Comparison of ENCODE assay signal across 34 cellular contexts in the genomic region with DNA sequence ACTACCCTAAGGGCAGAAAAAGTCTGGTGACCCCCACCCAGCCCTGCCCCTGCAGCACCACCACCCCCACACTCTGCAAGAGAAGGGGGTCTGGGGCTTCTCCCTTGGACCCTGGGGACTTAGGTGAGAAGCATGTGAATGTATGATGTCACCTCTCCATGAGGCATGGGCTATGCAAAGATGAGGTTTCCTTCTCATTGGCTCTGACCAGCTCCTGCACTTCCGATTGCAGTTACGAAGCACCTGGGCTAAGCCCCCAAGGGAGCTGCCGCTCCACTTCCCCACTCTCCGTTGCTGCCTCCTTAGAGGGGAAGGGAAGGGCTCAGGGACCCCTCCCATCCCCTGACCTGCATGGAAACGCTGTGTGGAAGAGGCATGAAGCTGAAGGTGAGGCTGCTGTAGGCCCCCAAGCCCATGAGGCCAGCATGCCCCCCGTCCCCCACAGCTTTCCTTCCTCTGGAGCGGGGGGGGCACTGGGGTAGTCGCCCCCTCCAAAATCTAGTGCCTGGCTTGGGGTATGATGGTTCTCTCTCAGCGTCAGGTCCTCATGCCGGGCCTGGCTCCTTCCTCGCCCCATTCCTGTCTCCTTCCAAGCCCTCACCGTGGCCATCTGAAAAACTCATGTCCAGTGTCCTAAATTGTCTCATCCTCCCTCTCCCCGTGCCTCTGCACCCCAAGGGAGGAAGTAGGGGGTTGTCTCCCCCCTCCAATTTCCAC. TPM values are rescaled to one million over a fixed set of nuclear protein-coding genes. Genes with fewer than 3 reads are reported as not detected.
A peak's percentile ranks its signal among the peaks of the same experiment; 100 is the strongest.
DNase-seq lines count a peak whose midpoint lies in the region; ATAC-seq, FAIRE-seq and TF ChIP-seq lines count a peak whose summit lies in the region.
"Had no signal": no experiment of that assay in that cellular context is flagged by ENCODE, and none has a peak within 500 bp of the region (broad histone marks: within the 10 kb centered on the region; RNA-seq: fewer than 3 reads in every experiment).

No MANE protein-coding gene starts in this region.

- intact Hi-C loops in Calu3 (cut with micrococcal nuclease; ENCODE audit: unreplicated experiment): loop anchor here (10.0 kb wide), 1 partner anchor 117 kb away; a partner anchor contains a TSS

- H3K27ac ChIP-seq in BLaER1 (peak overlapping the region; percentile 65; the same call in 1 of the 2 replicates), H1 (ENCODE audit: low read depth, low read length) (no peak overlapping the region)
- H3K27ac ChIP-seq: left ventricle myocardium inferior, pancreas, Peyer's patch, skin epidermis had no signal

- TF ChIP-seq EP300 in H1 (IDR thresholded peaks at IDR 0.05; ENCODE audit: borderline replicate concordance in 1 of 2, low read depth in 2 of 2, low read length in 2 of 2): no peak

- peaks cover 28% of the 10 kb centered on the region for H3K4me1 ChIP-seq in BLaER1
- peaks cover 0 to 5% (median 4%) of the 10 kb centered on the region in 4 experiments; a peak in 5 of 7 replicates for H3K4me1 ChIP-seq in H1 (replicated peaks in 1 of 4; ENCODE audit: control insufficient read depth in 3 of 4, insufficient read depth in 4 of 4, low read length in 3 of 4)

- peaks cover 20% of the 10 kb centered on the region for H3K4me1 Mint-ChIP-seq in stimulated activated naive CD8-positive, alpha-beta T cell treated with anti-CD3 and anti-CD28 coated beads, Interleukin-15, amount 100 ng/mL, for 72 hours
- peaks cover 21% of the 10 kb centered on the region for H3K4me1 Mint-ChIP-seq in Calu3 (ENCODE audit: low read depth, unreplicated experiment)

- H2BK20ac ChIP-seq in H1 (ENCODE audit: low read length): no peak overlapping the region

- no peak overlapping the region for H2BK15ac ChIP-seq in H1 (ENCODE audit: low read length)

- no peak overlapping the region for H3K4ac ChIP-seq in H1 (replicated peaks; ENCODE audit: insufficient read length, low read depth, low read length)

- H3K27me3 Mint-ChIP-seq in stimulated activated naive CD8-positive, alpha-beta T cell treated with anti-CD3 and anti-CD28 coated beads, Interleukin-15, amount 100 ng/mL, for 72 hours: peaks cover 11% of the 10 kb centered on the region
- H3K27me3 Mint-ChIP-seq in Calu3 (ENCODE audit: unreplicated experiment): no peaks in the 10 kb centered on the region
- H3K27me3 Mint-ChIP-seq: brain had no signal

- H3K18ac ChIP-seq in H1 (ENCODE audit: extremely low read depth, low read length): no peak overlapping the region

- peaks cover 22% of the 10 kb centered on the region for H3K36me3 Mint-ChIP-seq in Calu3 (ENCODE audit: insufficient read depth, unreplicated experiment)
- H3K36me3 Mint-ChIP-seq: activated CD4-positive, alpha-beta memory T cell treated with anti-CD3 and anti-CD28 coated beads for 36 hours had no signal

- no peak overlapping the region for H3K56ac ChIP-seq in H1 (replicated peaks; ENCODE audit: insufficient read length, low read depth, low read length)

- H2BK12ac ChIP-seq in H1 (ENCODE audit: low read depth, low read length): no peak overlapping the region

- H3K27me3 ChIP-seq in BLaER1 (0 out of 2 replicates have a peak, but pooled peaks cover 1% of the 10 kb centered on the region), H1 (replicated peaks in 1 of 4; ENCODE audit: control insufficient read depth in 3 of 4, extremely low read depth in 1 of 4, insufficient read depth in 3 of 4, low read length in 3 of 4) (no peaks in the 10 kb centered on the region)
- H3K27me3 ChIP-seq: pancreas, Peyer's patch had no signal

- no peak overlapping the region for H4K5ac ChIP-seq in H1 (ENCODE audit: insufficient read length, low read depth, low read length)

- H3K9me3 Mint-ChIP-seq in stimulated activated naive CD8-positive, alpha-beta T cell treated with anti-CD3 and anti-CD28 coated beads, Interleukin-15, amount 100 ng/mL, for 72 hours: no peaks in the 10 kb centered on the region
- H3K9me3 Mint-ChIP-seq in Calu3 (ENCODE audit: low read depth, unreplicated experiment): no peaks in the 10 kb centered on the region
- H3K9me3 Mint-ChIP-seq: activated CD4-positive, alpha-beta memory T cell treated with anti-CD3 and anti-CD28 coated beads for 36 hours; activated naive CD4-positive, alpha-beta T cell treated with anti-CD3 and anti-CD28 coated beads, Interleukin-2, amount 10 ng/mL, durations not matched to agents 7 days and 5 days; activated T-helper 1 cell treated with anti-CD3 and anti-CD28 coated beads, Interleukin-12 subunit alpha, Interleukin-12 subunit beta, Interleukin-2, Interleukin-4 antibody, amounts not matched to agents 30 ng/mL and 10 ng/mL and 1 ng/mL, durations not matched to agents 14 hours and 24 hours and 36 hours; brain; neural crest cell had no signal

- TF ChIP-seq POLR2A in H1 (IDR thresholded peaks at IDR 0.05; ENCODE audit: control extremely low read depth in 1 of 2, low read depth in 2 of 2, low read length in 2 of 2): peak in 1 of 2 experiments; percentile 17; a peak in 1 of 3 replicates

- POLR2A ChIA-PET in H1 (lab: Charles Lee; ENCODE audit: partially characterized antibody): interaction anchor here (1.4 to 22.9 kb wide), 4 partner anchors 6 to 201 kb away, joined by 3 to 651 read pairs (median 104); a partner anchor contains a TSS

- peak overlapping the region; percentile 36; the same call in 1 of the 2 replicates for H4K8ac ChIP-seq in H1 (ENCODE audit: extremely low read depth, insufficient read depth, low read length)

- H2AFZ ChIP-seq in H1 (ENCODE audit: low read length): no peak overlapping the region

- TF ChIP-seq CTCF in H1 (IDR thresholded peaks at IDR 0.05; ENCODE audit: control extremely low read depth in 1 of 3, insufficient read depth in 1 of 3, low read depth in 1 of 3, low read length in 3 of 3) (no peak), Calu3 (IDR thresholded peaks at IDR 0.05; ENCODE audit: unreplicated experiment) (no peak)

- no peak overlapping the region for H3K14ac ChIP-seq in H1 (ENCODE audit: insufficient read length)

- peak overlapping the region; percentile 75 for H3K4me2 ChIP-seq in BLaER1
- H3K4me2 ChIP-seq in H1 (ENCODE audit: insufficient read depth in 1 of 2, low read depth in 2 of 2, low read length in 2 of 2): no peak overlapping the region

- H3K79me2 ChIP-seq in H1 (ENCODE audit: control insufficient read depth in 1 of 2, insufficient read depth in 2 of 2, low read length in 2 of 2): peaks cover 0 to 1% of the 10 kb centered on the region in 2 experiments; a peak in 1 of 4 replicates

- H2BK5ac ChIP-seq in H1 (ENCODE audit: low read depth, low read length): no peak overlapping the region

- H4K20me1 ChIP-seq in BLaER1 (no peaks in the 10 kb centered on the region), H1 (replicated peaks in 1 of 2; ENCODE audit: control insufficient read depth in 1 of 2, insufficient read depth in 2 of 2, low read length in 2 of 2) (peaks cover 2 to 7% of the 10 kb centered on the region in 2 experiments)

- no TSS peak for BruUV-seq in Calu3 (replicated peaks; lab: Mats Ljungman, UMichigan)

- no peak for TF ChIP-seq RAD21 in H1 (IDR thresholded peaks at IDR 0.05 in 1 of 2, conservative IDR thresholded peaks at IDR 0.05 in 1 of 2; ENCODE audit: low read depth in 2 of 2, low read length in 2 of 2)

- CTCF ChIA-PET in H1 (lab: Charles Lee; ENCODE audit: partially characterized antibody) (interaction anchor here (0.9 to 26.4 kb wide), 8 partner anchors 9 to 142 kb away, joined by 3 to 678 read pairs (median 6); a partner anchor contains a TSS), Calu3 (lab: Charles Lee) (interaction anchor here (0.6 to 1.4 kb wide), 2 partner anchors 8 to 117 kb away, joined by 3 to 6 read pairs; a partner anchor contains a TSS)

- FAIRE-seq in H1 (lab: Jason Lieb, UNC): no peak
- FAIRE-seq: pancreas had no signal

- no peak overlapping the region for H3K27ac Mint-ChIP-seq in stimulated activated naive CD8-positive, alpha-beta T cell treated with anti-CD3 and anti-CD28 coated beads, Interleukin-15, amount 100 ng/mL, for 72 hours
- no peak overlapping the region for H3K27ac Mint-ChIP-seq in Calu3 (ENCODE audit: unreplicated experiment)
- H3K27ac Mint-ChIP-seq: activated CD4-positive, alpha-beta memory T cell treated with anti-CD3 and anti-CD28 coated beads for 36 hours; activated naive CD4-positive, alpha-beta T cell treated with anti-CD3 and anti-CD28 coated beads, Interleukin-2, amount 10 ng/mL, durations not matched to agents 7 days and 5 days; activated T-helper 1 cell treated with anti-CD3 and anti-CD28 coated beads, Interleukin-12 subunit alpha, Interleukin-12 subunit beta, Interleukin-2, Interleukin-4 antibody, amounts not matched to agents 30 ng/mL and 10 ng/mL and 1 ng/mL, durations not matched to agents 14 hours and 24 hours and 36 hours had no signal

- WGBS in H1 (ENCODE audit: extremely low coverage in 1 of 2, insufficient coverage in 1 of 2, insufficient read length in 1 of 2, insufficient replicate concordance in 2 of 2, low coverage in 1 of 2, low lambda C conversion rate in 2 of 2, missing lambda C conversion rate in 1 of 2), 2 experiments: 89% methylated on average over 13 of the region's 13 CpGs; no CpG with 5 or more reads in 1 of the 2 experiments

- ATAC-seq in GM19463 (IDR thresholded peaks at IDR 0.05; ENCODE audit: unreplicated experiment): peak; percentile 57
- no peak for ATAC-seq in stimulated activated naive CD8-positive, alpha-beta T cell treated with anti-CD3 and anti-CD28 coated beads, Interleukin-15, amount 100 ng/mL, for 72 hours
- ATAC-seq: esophagus mucosa, pancreas had no signal

- no peaks in the 10 kb centered on the region for H3K9me3 ChIP-seq in BLaER1
- no peaks in the 10 kb centered on the region for H3K9me3 ChIP-seq in H1 (ENCODE audit: insufficient read depth in 2 of 2, low read depth in 1 of 2, low read length in 1 of 2)
- H3K9me3 ChIP-seq: left ventricle myocardium inferior, pancreas, Peyer's patch had no signal

- DNase-seq in NCI-H1436 treated with DMSO at 0.1 percent for 48 hours (lab: John Stamatoyannopoulos, UW) (peak; percentile 42), H1 (ENCODE audit: low read depth in 1 of 2, low spot score in 2 of 2) (no peak), Calu3 (no peak)
- DNase-seq in stimulated activated naive CD8-positive, alpha-beta T cell treated with anti-CD3 and anti-CD28 coated beads, Interleukin-15, amount 100 ng/mL, for 72 hours: no peak
- no peak for DNase-seq in stimulated activated CD4-positive, alpha-beta T cell treated with anti-CD3 and anti-CD28 coated beads, Interleukin-2, amount 100 ng/mL, for 48 hours
- DNase-seq: ACHN; activated CD4-positive, alpha-beta memory T cell treated with anti-CD3 and anti-CD28 coated beads for 36 hours; activated CD4-positive, alpha-beta T cell treated with anti-CD3 and anti-CD28 coated beads for 1 hour; activated naive CD4-positive, alpha-beta T cell treated with anti-CD3 and anti-CD28 coated beads, Interleukin-2, amount 10 ng/mL, durations not matched to agents 7 days and 5 days; amniotic stem cell; BE2C; cerebellar nuclear complex; dermis blood vessel endothelial cell; DMS153; head of caudate nucleus; islet precursor cell; KBM-7; left ventricle myocardium inferior; NCI-H1105; NCI-H2081; NCI-H446; pancreas; Peyer's patch; retina; SHP77 treated with DMSO at 0.1 percent for 48 hours; stimulated activated naive CD4-positive, alpha-beta T cell treated with Interleukin-2 at 50 U/mL for 16 hours; T-helper 2 cell had no signal

- H3K36me3 ChIP-seq in BLaER1 (peaks cover 21% of the 10 kb centered on the region), H1 (ENCODE audit: control insufficient read depth in 2 of 4, insufficient read depth in 4 of 4, low read length in 3 of 4) (peaks cover 22 to 48% (median 33%) of the 10 kb centered on the region in 4 experiments)
- H3K36me3 ChIP-seq: BE2C, left ventricle myocardium inferior, pancreas, Peyer's patch had no signal

- H2AK5ac ChIP-seq in H1 (ENCODE audit: low read depth, low read length): no peak overlapping the region

- no peak overlapping the region for H4K91ac ChIP-seq in H1 (replicated peaks; ENCODE audit: insufficient read length, low read length)

- H3K4me3 ChIP-seq in BLaER1 (no peak overlapping the region), H1 (ENCODE audit: extremely low read depth in 1 of 4, insufficient read depth in 2 of 4, low read depth in 3 of 4, low read length in 4 of 4) (no peak overlapping the region)
- H3K4me3 ChIP-seq: left ventricle myocardium inferior, pancreas, Peyer's patch, skin epidermis had no signal

- H3K79me1 ChIP-seq in H1 (ENCODE audit: low read depth, low read length): no peaks in the 10 kb centered on the region

- H3K23ac ChIP-seq in H1 (ENCODE audit: insufficient read length): no peak overlapping the region

- no peak overlapping the region for H2BK120ac ChIP-seq in H1 (replicated peaks; ENCODE audit: low read depth, low read length)

- no peak overlapping the region for H3K4me3 Mint-ChIP-seq in stimulated activated naive CD8-positive, alpha-beta T cell treated with anti-CD3 and anti-CD28 coated beads, Interleukin-15, amount 100 ng/mL, for 72 hours
- H3K4me3 Mint-ChIP-seq in Calu3 (ENCODE audit: low read depth, unreplicated experiment): no peak overlapping the region
- H3K4me3 Mint-ChIP-seq: activated CD4-positive, alpha-beta memory T cell treated with anti-CD3 and anti-CD28 coated beads for 36 hours; activated naive CD4-positive, alpha-beta T cell treated with anti-CD3 and anti-CD28 coated beads, Interleukin-2, amount 10 ng/mL, durations not matched to agents 7 days and 5 days; activated T-helper 1 cell treated with anti-CD3 and anti-CD28 coated beads, Interleukin-12 subunit alpha, Interleukin-12 subunit beta, Interleukin-2, Interleukin-4 antibody, amounts not matched to agents 30 ng/mL and 10 ng/mL and 1 ng/mL, durations not matched to agents 14 hours and 24 hours and 36 hours; brain; neural crest cell had no signal

- peaks cover 2% of the 10 kb centered on the region; the same call in 1 of the 2 replicates for H3K23me2 ChIP-seq in H1 (ENCODE audit: low read depth, low read length)

- 0 out of 2 replicates have a peak overlapping the region, but pooled peaks have one; percentile 24 for H3K9ac ChIP-seq in BLaER1
- no peak overlapping the region for H3K9ac ChIP-seq in H1 (replicated peaks in 1 of 4; ENCODE audit: extremely low read depth in 1 of 4, low read depth in 3 of 4, low read length in 3 of 4)

RNA-seq across cellular contexts. Expression of a gene that starts 5.5 kb away (rescaled TPM):
- 98.1 and 107 TPM in 2 replicates for total RNA-seq in H1 (2021; fragmentation: NEBNext Ultra II Directional; extraction: Animal tissue kit (Norgen Biotek cat#: 25700))
- 43.4 and 43.5 TPM in 2 replicates for polyA plus RNA-seq in H1 (2011; rRNA removed)
- polyA plus RNA-seq in H1 (2011; cell fraction: cytosol; rRNA removed): 68.7 TPM
- 122 TPM for polyA plus RNA-seq in H1 (2011; cell fraction: nucleus; rRNA removed)
- polyA plus RNA-seq in H1 (2012, experiment 1 of 2): 98.3 to 156 TPM (median 103 TPM) in 4 replicates
- 30.8 TPM for polyA plus RNA-seq in H1 (2012, experiment 2 of 2)
- 67.8 TPM for polyA plus RNA-seq in H1 (2013, experiment 1 of 2)
- 65.2 TPM for polyA plus RNA-seq in H1 (2013, experiment 2 of 2)
- 57.7 and 58.0 TPM in 2 replicates for polyA minus RNA-seq in H1 (2011; rRNA and poly(A)+ RNA removed)
- 26.0 TPM for polyA minus RNA-seq in H1 (2011; cell fraction: cytosol; rRNA and poly(A)+ RNA removed)
- polyA minus RNA-seq in H1 (2011; cell fraction: nucleus; rRNA and poly(A)+ RNA removed): 48.6 TPM
- 80.8 and 89.6 TPM in 2 replicates for total RNA-seq in Calu3 (2022)

RNA-seq across cellular contexts. Expression of a gene that starts 8.2 kb away (rescaled TPM):
- 15.8 and 16.2 TPM in 2 replicates for total RNA-seq in H1 (2021; fragmentation: NEBNext Ultra II Directional; extraction: Animal tissue kit (Norgen Biotek cat#: 25700))
- 17.1 and 17.8 TPM in 2 replicates for polyA plus RNA-seq in H1 (2011; rRNA removed)
- 27.5 TPM for polyA plus RNA-seq in H1 (2011; cell fraction: cytosol; rRNA removed)
- 31.4 TPM for polyA plus RNA-seq in H1 (2011; cell fraction: nucleus; rRNA removed)
- polyA plus RNA-seq in H1 (2012, experiment 1 of 2): 21.5 to 28.9 TPM (median 24.5 TPM) in 4 replicates
- 20.6 TPM for polyA plus RNA-seq in H1 (2012, experiment 2 of 2)
- polyA plus RNA-seq in H1 (2013, experiment 1 of 2): 3.1 TPM
- polyA plus RNA-seq in H1 (2013, experiment 2 of 2): 3.2 TPM
- 30.9 and 33.3 TPM in 2 replicates for polyA minus RNA-seq in H1 (2011; rRNA and poly(A)+ RNA removed)
- 14.7 TPM for polyA minus RNA-seq in H1 (2011; cell fraction: cytosol; rRNA and poly(A)+ RNA removed)
- polyA minus RNA-seq in H1 (2011; cell fraction: nucleus; rRNA and poly(A)+ RNA removed): 44.2 TPM
- total RNA-seq in Calu3 (2022): 7.4 and 14.2 TPM in 2 replicates

RNA-seq across cellular contexts. Expression of a gene that starts 39.1 kb away (rescaled TPM):
- 12.5 and 16.9 TPM in 2 replicates for total RNA-seq in H1 (2021; fragmentation: NEBNext Ultra II Directional; extraction: Animal tissue kit (Norgen Biotek cat#: 25700))
- 16.0 and 18.4 TPM in 2 replicates for polyA plus RNA-seq in H1 (2011; rRNA removed)
- polyA plus RNA-seq in H1 (2011; cell fraction: cytosol; rRNA removed): 13.3 TPM
- 37.4 TPM for polyA plus RNA-seq in H1 (2011; cell fraction: nucleus; rRNA removed)
- 25.2 to 35.8 TPM (median 28.9 TPM) in 4 replicates for polyA plus RNA-seq in H1 (2012, experiment 1 of 2)
- 18.3 TPM for polyA plus RNA-seq in H1 (2012, experiment 2 of 2)
- polyA plus RNA-seq in H1 (2013, experiment 1 of 2): 4.6 TPM
- 4.8 TPM for polyA plus RNA-seq in H1 (2013, experiment 2 of 2)
- 14.3 TPM in 2 replicates for polyA minus RNA-seq in H1 (2011; rRNA and poly(A)+ RNA removed)
- polyA minus RNA-seq in H1 (2011; cell fraction: cytosol; rRNA and poly(A)+ RNA removed): 14.3 TPM
- 15.2 TPM for polyA minus RNA-seq in H1 (2011; cell fraction: nucleus; rRNA and poly(A)+ RNA removed)
- total RNA-seq in Calu3 (2022): 17.9 and 21.1 TPM in 2 replicates
